ENCODE assay signal across 24 cellular contexts in genomic region chrX:55702611-55703010, GRCh38.
"Had no signal": no experiment of that assay in that cellular context is flagged by ENCODE, and none has a peak within 500 bp of the region (broad histone marks: within the 10 kb centered on the region; RNA-seq: fewer than 3 reads in every experiment).

No MANE protein-coding gene starts in this region.

- ATAC-seq: effector memory CD8-positive, alpha-beta T cell; heart right ventricle; left ventricle myocardium superior; lower lobe of right lung; naive thymus-derived CD8-positive, alpha-beta T cell; sciatic nerve had no signal

- DNase-seq: effector memory CD8-positive, alpha-beta T cell; esophagus squamous epithelium; foreskin melanocyte; glutamatergic neuron; heart right ventricle; hippocampal formation; left ventricle myocardium superior; lower lobe of right lung; naive thymus-derived CD8-positive, alpha-beta T cell; nephron progenitor cell; nucleus accumbens; stimulated activated CD4-positive, alpha-beta T cell treated with anti-CD3 and anti-CD28 coated beads, Interleukin-12 subunit alpha, Interleukin-12 subunit beta, amount 100 ng/mL, for 4 hours; stimulated activated CD4-positive, alpha-beta T cell treated with anti-CD3 and anti-CD28 coated beads, Interleukin-1b, Interleukin-23, amount 100 ng/mL, for 48 hours; stimulated activated CD4-positive, alpha-beta T cell treated with anti-CD3 and anti-CD28 coated beads, Interleukin-4, amount 100 ng/mL, for 1 hour; stimulated activated CD8-positive, alpha-beta memory T cell treated with anti-CD3 and anti-CD28 coated beads, Interleukin-4, amount 100 ng/mL, for 48 hours; stimulated activated naive CD4-positive, alpha-beta T cell treated with Interleukin-2 at 50 U/mL for 16 hours; stomach; thyroid gland; trophoblast cell had no signal

- H3K4me1 Mint-ChIP-seq: nephron progenitor cell had no signal

- H3K27me3 ChIP-seq: esophagus squamous epithelium, right atrium auricular region, thyroid gland, vagina had no signal

- H3K9me3 Mint-ChIP-seq: effector memory CD8-positive, alpha-beta T cell had no signal

- H3K36me3 ChIP-seq: esophagus squamous epithelium, heart right ventricle, lower lobe of right lung, prostate gland, right atrium auricular region, stomach, thyroid gland, vagina had no signal

- H3K27ac Mint-ChIP-seq: effector memory CD8-positive, alpha-beta T cell; nephron progenitor cell had no signal

- H3K27ac ChIP-seq: esophagus squamous epithelium, heart right ventricle, lower lobe of right lung, prostate gland, right atrium auricular region, stomach, thyroid gland, vagina had no signal

- H3K4me3 ChIP-seq: esophagus squamous epithelium, heart right ventricle, lower lobe of right lung, prostate gland, right atrium auricular region, smooth muscle cell, stomach, thyroid gland, vagina had no signal

- H3K9me3 ChIP-seq: lower lobe of right lung, prostate gland, right atrium auricular region, thyroid gland, vagina had no signal

- H3K4me3 Mint-ChIP-seq: effector memory CD8-positive, alpha-beta T cell; nephron progenitor cell had no signal

- H3K4me1 ChIP-seq: esophagus squamous epithelium, heart right ventricle, lower lobe of right lung, prostate gland, right atrium auricular region, stomach, thyroid gland, vagina had no signal

- H3K4me2 ChIP-seq: smooth muscle cell had no signal
